In genomic region chr18:77051581-77052296, GRCh38 we compare ENCODE assay signal across 15 cellular contexts.
DNase-seq lines count a peak whose midpoint lies in the region; ATAC-seq and TF ChIP-seq lines count a peak whose summit lies in the region.
"Had no signal": no experiment of that assay in that cellular context is flagged by ENCODE, and none has a peak within 500 bp of the region (broad histone marks: within the 10 kb centered on the region; RNA-seq: fewer than 3 reads in every experiment).

No MANE protein-coding gene starts in this region.

- intact Hi-C loops in activated CD4-positive, alpha-beta memory T cell treated with anti-CD3 and anti-CD28 coated beads for 36 hours (cut with micrococcal nuclease), result loop anchor here (2.0 kb wide), 1 partner anchor 17 kb away; no protein-coding TSS in a partner anchor
- intact Hi-C loops in naive thymus-derived CD4-positive, alpha-beta T cell (cut with micrococcal nuclease), result no loop called here
- intact Hi-C loops in right lobe of liver (cut with DNase I), result loop anchor here in 1 of 2 donors (10.0 kb wide), 1 partner anchor 83 kb away; the partner anchor contains the start of gene MBP

- no peaks in the 10 kb centered on the region for H3K9me3 Mint-ChIP-seq in activated naive CD4-positive, alpha-beta T cell treated with anti-CD3 and anti-CD28 coated beads, Interleukin-2, amount 10 ng/mL, durations not matched to agents 7 days and 5 days
- H3K9me3 Mint-ChIP-seq in activated CD4-positive, alpha-beta memory T cell treated with anti-CD3 and anti-CD28 coated beads for 36 hours, result no peaks in the 10 kb centered on the region
- no peaks in the 10 kb centered on the region for H3K9me3 Mint-ChIP-seq in naive thymus-derived CD4-positive, alpha-beta T cell
- H3K9me3 Mint-ChIP-seq: WTC11 had no signal

- no peak for TF ChIP-seq POLR2A in right lobe of liver (IDR thresholded peaks at IDR 0.05)

- H3K36me3 ChIP-seq in naive thymus-derived CD4-positive, alpha-beta T cell (ENCODE audit: control insufficient read depth in 2 of 3, insufficient read depth in 3 of 3, low read length in 3 of 3), result peaks cover 0 to 11% (median 0%) of the 10 kb centered on the region in 3 experiments
- peaks cover 0 to 5% (median 1%) of the 10 kb centered on the region in 4 donors for H3K36me3 ChIP-seq in right lobe of liver

- 93% methylated on average over 14 of the region's 14 CpGs for WGBS in right lobe of liver (ENCODE audit: insufficient coverage, low coverage, low lambda C conversion rate, missing lambda C conversion rate)

- H3K27ac ChIP-seq in naive thymus-derived CD4-positive, alpha-beta T cell (ENCODE audit: low read depth, low read length), result peak overlapping the region; percentile 83
- H3K27ac ChIP-seq in temporal lobe (ENCODE audit: low read depth, low read length) (peak overlapping the region; percentile 98), right lobe of liver (no peak overlapping the region)
- H3K27ac ChIP-seq: PC-9 had no signal

- H3K27me3 Mint-ChIP-seq in activated naive CD4-positive, alpha-beta T cell treated with anti-CD3 and anti-CD28 coated beads, Interleukin-2, amount 10 ng/mL, durations not matched to agents 7 days and 5 days, result no peaks in the 10 kb centered on the region
- H3K27me3 Mint-ChIP-seq in activated CD4-positive, alpha-beta memory T cell treated with anti-CD3 and anti-CD28 coated beads for 36 hours, result no peaks in the 10 kb centered on the region
- no peaks in the 10 kb centered on the region for H3K27me3 Mint-ChIP-seq in naive thymus-derived CD4-positive, alpha-beta T cell

- no peak overlapping the region for H3K4me3 ChIP-seq in naive thymus-derived CD4-positive, alpha-beta T cell (ENCODE audit: low read length)
- H3K4me3 ChIP-seq in right lobe of liver, result no peak overlapping the region
- H3K4me3 ChIP-seq: left lung, PC-9, transverse colon had no signal

- POLR2A ChIA-PET in activated CD4-positive, alpha-beta memory T cell treated with anti-CD3 and anti-CD28 coated beads for 36 hours (lab: Charles Lee), result interaction anchor here (0.9 kb wide), 1 partner anchor 18 kb away, joined by 3 read pairs; no protein-coding TSS in a partner anchor
- POLR2A ChIA-PET in naive thymus-derived CD4-positive, alpha-beta T cell (lab: Charles Lee), result interaction anchor here (0.9 to 2.0 kb wide), 3 partner anchors 11 to 95 kb away, joined by 3 to 5 read pairs (median 3); no protein-coding TSS in a partner anchor

- no peak for TF ChIP-seq CTCF in right lobe of liver (IDR thresholded peaks at IDR 0.05)

- H3K4me1 Mint-ChIP-seq in activated naive CD4-positive, alpha-beta T cell treated with anti-CD3 and anti-CD28 coated beads, Interleukin-2, amount 10 ng/mL, durations not matched to agents 7 days and 5 days, result peaks cover 61% of the 10 kb centered on the region
- H3K4me1 Mint-ChIP-seq in activated CD4-positive, alpha-beta memory T cell treated with anti-CD3 and anti-CD28 coated beads for 36 hours (ENCODE audit: low read depth), result peaks cover 64% of the 10 kb centered on the region
- H3K4me1 Mint-ChIP-seq in naive thymus-derived CD4-positive, alpha-beta T cell, result peaks cover 46 to 70% (median 68%) of the 10 kb centered on the region in 7 donors

- peaks cover 49 to 54% of the 10 kb centered on the region in 2 donors for H3K4me1 ChIP-seq in naive thymus-derived CD4-positive, alpha-beta T cell (ENCODE audit: control insufficient read depth in 2 of 2, insufficient read depth in 2 of 2, low read length in 2 of 2)
- peaks cover 0 to 30% (median 17%) of the 10 kb centered on the region in 4 donors for H3K4me1 ChIP-seq in right lobe of liver

- no peaks in the 10 kb centered on the region for H3K27me3 ChIP-seq in naive thymus-derived CD4-positive, alpha-beta T cell (ENCODE audit: control insufficient read depth in 2 of 2, insufficient read depth in 2 of 2, low read length in 2 of 2)
- H3K27me3 ChIP-seq in right lobe of liver, result no peaks in the 10 kb centered on the region
- H3K27me3 ChIP-seq: left lung, transverse colon had no signal

- H3K4me3 Mint-ChIP-seq in activated naive CD4-positive, alpha-beta T cell treated with anti-CD3 and anti-CD28 coated beads, Interleukin-2, amount 10 ng/mL, durations not matched to agents 7 days and 5 days, result no peak overlapping the region
- no peak overlapping the region for H3K4me3 Mint-ChIP-seq in activated CD4-positive, alpha-beta memory T cell treated with anti-CD3 and anti-CD28 coated beads for 36 hours
- peak overlapping the region in 3 of 10 donors; percentile 19 to 55 (median 39) for H3K4me3 Mint-ChIP-seq in naive thymus-derived CD4-positive, alpha-beta T cell
- H3K4me3 Mint-ChIP-seq: WTC11 had no signal

- no peak for DNase-seq in activated naive CD4-positive, alpha-beta T cell treated with anti-CD3 and anti-CD28 coated beads, Interleukin-2, amount 10 ng/mL, durations not matched to agents 7 days and 5 days
- no peak for DNase-seq in activated naive CD4-positive, alpha-beta T cell treated with anti-CD3 and anti-CD28 coated beads, Interleukin-2, amount 50 U/mL, for 16 hours
- no peak for DNase-seq in activated CD4-positive, alpha-beta memory T cell treated with anti-CD3 and anti-CD28 coated beads for 36 hours
- no peak for DNase-seq in naive thymus-derived CD4-positive, alpha-beta T cell
- no peak for DNase-seq in right lobe of liver
- no peak for DNase-seq in NCI-H2171 (lab: John Stamatoyannopoulos, UW)
- no peak for DNase-seq in central memory CD4-positive, alpha-beta T cell
- DNase-seq: DMS153, left lung, NCI-H1930, NCI-H524 treated with DMSO at 0.1 percent for 48 hours, PC-9, transverse colon had no signal

- H3K9me3 ChIP-seq in naive thymus-derived CD4-positive, alpha-beta T cell (ENCODE audit: control insufficient read depth in 2 of 3, low read length in 3 of 3), result no peaks in the 10 kb centered on the region
- no peaks in the 10 kb centered on the region for H3K9me3 ChIP-seq in right lobe of liver
- H3K9me3 ChIP-seq: left lung, transverse colon had no signal

- H3K27ac Mint-ChIP-seq in activated naive CD4-positive, alpha-beta T cell treated with anti-CD3 and anti-CD28 coated beads, Interleukin-2, amount 10 ng/mL, durations not matched to agents 7 days and 5 days, result peak overlapping the region; percentile 19
- H3K27ac Mint-ChIP-seq in activated CD4-positive, alpha-beta memory T cell treated with anti-CD3 and anti-CD28 coated beads for 36 hours, result peak overlapping the region; percentile 56
- H3K27ac Mint-ChIP-seq in naive thymus-derived CD4-positive, alpha-beta T cell, result peak overlapping the region; percentile 39 to 100 (median 95)
- H3K27ac Mint-ChIP-seq: WTC11 had no signal

- peaks cover 40% of the 10 kb centered on the region for H3K36me3 Mint-ChIP-seq in activated naive CD4-positive, alpha-beta T cell treated with anti-CD3 and anti-CD28 coated beads, Interleukin-2, amount 10 ng/mL, durations not matched to agents 7 days and 5 days
- peaks cover 11% of the 10 kb centered on the region for H3K36me3 Mint-ChIP-seq in activated CD4-positive, alpha-beta memory T cell treated with anti-CD3 and anti-CD28 coated beads for 36 hours
- H3K36me3 Mint-ChIP-seq in naive thymus-derived CD4-positive, alpha-beta T cell, result peaks cover 7 to 18% (median 12%) of the 10 kb centered on the region in 5 donors
- H3K36me3 Mint-ChIP-seq: WTC11 had no signal

- no peak for ATAC-seq in naive thymus-derived CD4-positive, alpha-beta T cell
- ATAC-seq in right lobe of liver, result no peak
- ATAC-seq: left lung, WTC11 had no signal

- CTCF ChIA-PET in activated naive CD4-positive, alpha-beta T cell treated with anti-CD3 and anti-CD28 coated beads, Interleukin-2, amount 10 ng/mL, durations not matched to agents 7 days and 5 days (lab: Charles Lee), result interaction anchor here (0.6 to 6.6 kb wide), 4 partner anchors 52 to 1763 kb away, joined by 3 to 47 read pairs (median 3); no protein-coding TSS in a partner anchor
- CTCF ChIA-PET in activated CD4-positive, alpha-beta memory T cell treated with anti-CD3 and anti-CD28 coated beads for 36 hours (lab: Charles Lee), result interaction anchor here (4.9 to 11.9 kb wide), 3 partner anchors 14 to 68 kb away, joined by 20 to 88 read pairs (median 63); no protein-coding TSS in a partner anchor
- CTCF ChIA-PET in naive thymus-derived CD4-positive, alpha-beta T cell (lab: Charles Lee), result interaction anchor here (0.8 to 1.8 kb wide), 2 partner anchors 49 to 52 kb away, joined by 3 to 5 read pairs; no protein-coding TSS in a partner anchor

Comparison
In these comparisons a context has a peak if more than half of its experiments do, and no peak if none do; other contexts are left out.
1. H3K27ac Mint-ChIP-seq: peak in every context shown above with its lines; median percentile 95 in naive thymus-derived CD4-positive, alpha-beta T cell; 56 in activated CD4-positive, alpha-beta memory T cell treated with anti-CD3 and anti-CD28 coated beads for 36 hours; 19 in activated naive CD4-positive, alpha-beta T cell treated with anti-CD3 and anti-CD28 coated beads, Interleukin-2, amount 10 ng/mL, durations not matched to agents 7 days and 5 days.
2. H3K27ac ChIP-seq: peak in naive thymus-derived CD4-positive, alpha-beta T cell (single experiment) and temporal lobe (single experiment); none in right lobe of liver (0 of 3).